In the genomic region with DNA sequence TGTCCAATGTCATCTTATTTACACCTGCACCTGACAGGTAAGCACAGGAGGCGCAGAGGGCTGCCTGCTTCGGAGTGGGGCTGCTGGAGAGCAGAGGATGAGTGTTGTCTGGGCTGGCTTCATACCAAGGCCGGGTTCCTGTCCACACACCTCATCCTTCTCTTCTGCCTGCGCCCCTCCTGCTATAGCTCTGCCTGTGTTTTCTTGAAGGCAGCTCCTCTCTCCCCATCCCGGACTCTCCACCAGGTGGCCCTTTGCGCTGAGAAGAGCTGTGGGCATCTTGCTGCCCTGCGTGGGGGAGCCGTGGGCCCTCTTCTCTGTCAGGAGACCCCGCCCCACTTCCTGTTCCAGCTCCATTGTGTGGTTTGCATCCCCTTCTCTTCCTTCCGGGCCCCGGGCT, we compare ENCODE assay signal across 10 cellular contexts. TPM values are rescaled to one million over a fixed set of nuclear protein-coding genes. Genes with fewer than 3 reads are reported as not detected.
DNase-seq lines count a peak whose midpoint lies in the region; ATAC-seq and TF ChIP-seq lines count a peak whose summit lies in the region.
"Had no signal": no experiment of that assay in that cellular context is flagged by ENCODE, and none has a peak within 500 bp of the region (broad histone marks: within the 10 kb centered on the region; RNA-seq: fewer than 3 reads in every experiment).

No MANE protein-coding gene starts in this region.

- H3K27ac Mint-ChIP-seq in chondrocyte (ENCODE audit: unreplicated experiment), result peak overlapping the region; percentile 62
- no peak overlapping the region for H3K27ac Mint-ChIP-seq in activated CD4-positive, alpha-beta T cell treated with anti-CD3 and anti-CD28 coated beads, Interleukin-2, amount 10 ng/mL, durations not matched to agents 24 days and 14 days
- H3K27ac Mint-ChIP-seq: effector memory CD8-positive, alpha-beta T cell had no signal

- H3K36me3 Mint-ChIP-seq in chondrocyte (ENCODE audit: low read depth), result no peaks in the 10 kb centered on the region
- no peaks in the 10 kb centered on the region for H3K36me3 Mint-ChIP-seq in activated CD4-positive, alpha-beta T cell treated with anti-CD3 and anti-CD28 coated beads, Interleukin-2, amount 10 ng/mL, durations not matched to agents 24 days and 14 days (ENCODE audit: low read depth)

- H2AK5ac ChIP-seq in mesendoderm (ENCODE audit: low read length), result no peak overlapping the region

- H3K4me3 Mint-ChIP-seq in chondrocyte (ENCODE audit: unreplicated experiment), result no peak overlapping the region
- H3K4me3 Mint-ChIP-seq in activated CD4-positive, alpha-beta T cell treated with anti-CD3 and anti-CD28 coated beads, Interleukin-2, amount 10 ng/mL, durations not matched to agents 24 days and 14 days, result no peak overlapping the region
- H3K4me3 Mint-ChIP-seq: effector memory CD8-positive, alpha-beta T cell had no signal

- TF ChIP-seq CTCF in AG09309 (IDR thresholded peaks at IDR 0.05; ENCODE audit: control insufficient read depth, insufficient read depth, low read depth, low read length, missing control alignments) (peak; percentile 21), Loucy (conservative IDR thresholded peaks at IDR 0.05; ENCODE audit: low read length) (peak; percentile 64), chondrocyte (IDR thresholded peaks at IDR 0.05) (peak; percentile 60)

- H3K79me1 ChIP-seq in mesendoderm (ENCODE audit: low read length), result peaks cover 18% of the 10 kb centered on the region

- no peak overlapping the region for H2BK120ac ChIP-seq in mesendoderm (ENCODE audit: low read depth, low read length)

- no peak overlapping the region for H2BK5ac ChIP-seq in mesendoderm (ENCODE audit: low read length)

- no peak overlapping the region for H3K27ac ChIP-seq in mesendoderm (ENCODE audit: low read depth, low read length)

- no peak overlapping the region for H3K4ac ChIP-seq in mesendoderm (ENCODE audit: low read depth, low read length)

- no CpG with 5 or more reads among the region's 11 CpGs for WGBS in mesendoderm (ENCODE audit: extremely low coverage, insufficient coverage, low lambda C conversion rate)

- H3K56ac ChIP-seq in mesendoderm (ENCODE audit: low read length), result peak overlapping the region; percentile 52

- no peaks in the 10 kb centered on the region for H3F3A ChIP-seq in Loucy (ENCODE audit: low read depth)

- no peak overlapping the region for H2BK15ac ChIP-seq in mesendoderm (replicated peaks; ENCODE audit: low read depth)

- intact Hi-C loops in activated CD4-positive, alpha-beta T cell treated with anti-CD3 and anti-CD28 coated beads, Interleukin-2, amount 10 ng/mL, durations not matched to agents 24 days and 14 days (cut with micrococcal nuclease), result no loop called here

- H3K4me3 ChIP-seq in AG09309 (ENCODE audit: control insufficient read depth, low read depth, low read length), result no peak overlapping the region
- H3K4me3 ChIP-seq in Loucy (ENCODE audit: low read length, poor library complexity, severe bottlenecking), result no peak overlapping the region
- no peak overlapping the region for H3K4me3 ChIP-seq in mesendoderm (ENCODE audit: low read length)

- no peaks in the 10 kb centered on the region for H4K20me1 ChIP-seq in Loucy (ENCODE audit: insufficient read depth, low read length, poor library complexity, severe bottlenecking)

- peak overlapping the region; percentile 25 for H3K9ac ChIP-seq in Loucy (ENCODE audit: low read depth, low read length, poor library complexity, severe bottlenecking)
- no peak overlapping the region for H3K9ac ChIP-seq in mesendoderm (ENCODE audit: low read length)

- no peak overlapping the region for H4K8ac ChIP-seq in mesendoderm (ENCODE audit: low read depth, low read length)

- no peak overlapping the region for H2AFZ ChIP-seq in Loucy (ENCODE audit: low read length)

- H3K9me3 Mint-ChIP-seq in chondrocyte (ENCODE audit: low read depth), result peaks cover 6% of the 10 kb centered on the region
- no peaks in the 10 kb centered on the region for H3K9me3 Mint-ChIP-seq in activated CD4-positive, alpha-beta T cell treated with anti-CD3 and anti-CD28 coated beads, Interleukin-2, amount 10 ng/mL, durations not matched to agents 24 days and 14 days
- H3K9me3 Mint-ChIP-seq: effector memory CD8-positive, alpha-beta T cell had no signal

- H3K9me2 ChIP-seq in Loucy (replicated peaks; ENCODE audit: low read depth, low read length), result no peaks in the 10 kb centered on the region

- H3K36me3 ChIP-seq in Loucy (ENCODE audit: insufficient read depth, low read length) (no peaks in the 10 kb centered on the region), mesendoderm (ENCODE audit: control insufficient read depth, insufficient read depth, low read length) (no peaks in the 10 kb centered on the region)

- H3K27me3 ChIP-seq in Loucy (ENCODE audit: insufficient read depth, low read length, poor library complexity, severe bottlenecking) (no peaks in the 10 kb centered on the region), mesendoderm (ENCODE audit: insufficient read depth, low read length, poor library complexity) (no peaks in the 10 kb centered on the region)

- H3K27me3 Mint-ChIP-seq in chondrocyte (ENCODE audit: low read depth), result no peaks in the 10 kb centered on the region
- no peaks in the 10 kb centered on the region for H3K27me3 Mint-ChIP-seq in activated CD4-positive, alpha-beta T cell treated with anti-CD3 and anti-CD28 coated beads, Interleukin-2, amount 10 ng/mL, durations not matched to agents 24 days and 14 days

- no peak overlapping the region for H4K5ac ChIP-seq in mesendoderm (ENCODE audit: low read length)

- peaks cover 55% of the 10 kb centered on the region for H3K4me1 Mint-ChIP-seq in chondrocyte (ENCODE audit: low read depth)
- H3K4me1 Mint-ChIP-seq in activated CD4-positive, alpha-beta T cell treated with anti-CD3 and anti-CD28 coated beads, Interleukin-2, amount 10 ng/mL, durations not matched to agents 24 days and 14 days, result no peaks in the 10 kb centered on the region

- H3K79me2 ChIP-seq in Loucy (ENCODE audit: insufficient read depth, low read length) (no peaks in the 10 kb centered on the region), mesendoderm (ENCODE audit: control insufficient read depth, insufficient read depth, low read length) (peaks cover 14% of the 10 kb centered on the region)

- H3K4me1 ChIP-seq in Loucy (ENCODE audit: insufficient read depth, low read length, poor library complexity, severe bottlenecking) (peaks cover 7% of the 10 kb centered on the region), mesendoderm (ENCODE audit: control insufficient read depth, low read depth, low read length) (peaks cover 2% of the 10 kb centered on the region)

- no peak overlapping the region for H3K23ac ChIP-seq in mesendoderm (ENCODE audit: low read length)

- ATAC-seq in GM18909 (IDR thresholded peaks at IDR 0.05; ENCODE audit: poor library complexity, unreplicated experiment), result no peak
- ATAC-seq in HG03196 (IDR thresholded peaks at IDR 0.05; ENCODE audit: unreplicated experiment), result no peak
- ATAC-seq: effector memory CD8-positive, alpha-beta T cell had no signal

- DNase-seq in AG09309 (ENCODE audit: low read depth) (no peak), chondrocyte (ENCODE audit: low spot score) (no peak), mesendoderm (peak; percentile 78), GM19240 (ENCODE audit: insufficient read length, low spot score) (no peak)
- DNase-seq in activated CD4-positive, alpha-beta T cell treated with anti-CD3 and anti-CD28 coated beads, Interleukin-2, amount 10 ng/mL, durations not matched to agents 24 days and 14 days, result no peak
- DNase-seq: effector memory CD8-positive, alpha-beta T cell; SIG-M5 had no signal

- no peak overlapping the region for H3K18ac ChIP-seq in mesendoderm (ENCODE audit: low read length)

- no peaks in the 10 kb centered on the region for H3K9me3 ChIP-seq in Loucy (ENCODE audit: insufficient read depth, low read depth, low read length)

- H3K4me2 ChIP-seq in Loucy (ENCODE audit: low read depth, low read length, poor library complexity, severe bottlenecking) (no peak overlapping the region), mesendoderm (ENCODE audit: low read length) (no peak overlapping the region)

RNA-seq across cellular contexts. Expression of a gene that starts 35.0 kb away (rescaled TPM):
- total RNA-seq in chondrocyte, result 27.3 to 40.6 TPM (median 40.0 TPM) in 3 replicates
- polyA plus RNA-seq in mesendoderm (2013, experiment 1 of 2), result 7.9 TPM
- 7.7 TPM for polyA plus RNA-seq in mesendoderm (2013, experiment 2 of 2)
- not detected in 2 replicates for total RNA-seq in activated CD4-positive, alpha-beta T cell treated with anti-CD3 and anti-CD28 coated beads, Interleukin-2, amount 10 ng/mL, durations not matched to agents 24 days and 14 days

Comparison
In these comparisons a context has a peak if more than half of its experiments do, and no peak if none do; other contexts are left out.
1. RNA of a gene that starts 35.0 kb away (total RNA-seq): 27.3 to 40.6 TPM in chondrocyte; not detected in activated CD4-positive, alpha-beta T cell treated with anti-CD3 and anti-CD28 coated beads, Interleukin-2, amount 10 ng/mL, durations not matched to agents 24 days and 14 days; every median in the first group is over 10 times any median in the second.
2. Peak in every context shown above with its lines, with median percentiles within 50 percentile points of each other: CTCF ChIP-seq.